In genomic region chr4:14478504-14478903, GRCh38 we compare ENCODE assay signal across 19 cellular contexts.
"Had no signal": no experiment of that assay in that cellular context is flagged by ENCODE, and none has a peak within 500 bp of the region (broad histone marks: within the 10 kb centered on the region; RNA-seq: fewer than 3 reads in every experiment).

No MANE protein-coding gene starts in this region.

- H3K27ac Mint-ChIP-seq: activated B cell treated with CpG ODN at 0.5 μM for 24 hours; activated CD4-positive, alpha-beta T cell treated with anti-CD3 and anti-CD28 coated beads, Interleukin-2, amount 10 ng/mL, durations not matched to agents 24 days and 14 days; activated CD8-positive, alpha-beta memory T cell treated with anti-CD3 and anti-CD28 coated beads, Interleukin-2, amount 10 ng/mL, durations not matched to agents 7 days and 5 days; activated naive CD8-positive, alpha-beta T cell; activated T-cell treated with anti-CD3 and anti-CD28 coated beads, Interleukin-2, amount 50 U/mL, for 24 hours; brain; IgD-negative memory B cell; T-helper 17 cell had no signal

- DNase-seq: activated B cell treated with CpG ODN at 0.5 μM for 24 hours; activated CD4-positive, alpha-beta T cell treated with anti-CD3 and anti-CD28 coated beads for 1 hour; activated CD4-positive, alpha-beta T cell treated with anti-CD3 and anti-CD28 coated beads, Interleukin-2, amount 10 ng/mL, durations not matched to agents 24 days and 14 days; activated CD4-positive, alpha-beta T cell treated with anti-CD3 and anti-CD28 coated beads, Interleukin-2, amount 50 U/mL, for 48 hours; activated CD8-positive, alpha-beta memory T cell treated with anti-CD3 and anti-CD28 coated beads, Interleukin-2, amount 10 ng/mL, durations not matched to agents 7 days and 5 days; activated effector memory CD4-positive, alpha-beta T cell treated with anti-CD3 and anti-CD28 coated beads, Interleukin-2, amount 50 U/mL, for 16 hours; activated naive CD4-positive, alpha-beta T cell treated with Interleukin-2 at 50 U/mL for 16 hours; activated T-cell treated with anti-CD3 and anti-CD28 coated beads, Interleukin-2, amount 50 U/mL, for 24 hours; amygdala; KG1; NCI-H1048; NCI-H1930; NCI-H774; SHP77; T-helper 17 cell; T-helper 9 cell had no signal

- H3K4me3 Mint-ChIP-seq: activated B cell treated with CpG ODN at 0.5 μM for 24 hours; activated CD4-positive, alpha-beta T cell treated with anti-CD3 and anti-CD28 coated beads, Interleukin-2, amount 10 ng/mL, durations not matched to agents 24 days and 14 days; activated CD8-positive, alpha-beta memory T cell treated with anti-CD3 and anti-CD28 coated beads, Interleukin-2, amount 10 ng/mL, durations not matched to agents 7 days and 5 days; activated naive CD8-positive, alpha-beta T cell; activated T-cell treated with anti-CD3 and anti-CD28 coated beads, Interleukin-2, amount 50 U/mL, for 24 hours; brain; IgD-negative memory B cell; T-helper 17 cell had no signal

- H3K36me3 Mint-ChIP-seq: activated CD8-positive, alpha-beta memory T cell treated with anti-CD3 and anti-CD28 coated beads, Interleukin-2, amount 10 ng/mL, durations not matched to agents 7 days and 5 days; activated naive CD8-positive, alpha-beta T cell; brain had no signal

- H3K4me1 Mint-ChIP-seq: activated B cell treated with CpG ODN at 0.5 μM for 24 hours; activated CD4-positive, alpha-beta T cell treated with anti-CD3 and anti-CD28 coated beads, Interleukin-2, amount 10 ng/mL, durations not matched to agents 24 days and 14 days; activated CD8-positive, alpha-beta memory T cell treated with anti-CD3 and anti-CD28 coated beads, Interleukin-2, amount 10 ng/mL, durations not matched to agents 7 days and 5 days; brain; T-helper 17 cell had no signal

- H3K9me3 Mint-ChIP-seq: activated B cell treated with CpG ODN at 0.5 μM for 24 hours had no signal

- H3K27me3 Mint-ChIP-seq: activated B cell treated with CpG ODN at 0.5 μM for 24 hours; activated CD4-positive, alpha-beta T cell treated with anti-CD3 and anti-CD28 coated beads, Interleukin-2, amount 10 ng/mL, durations not matched to agents 24 days and 14 days; activated CD8-positive, alpha-beta memory T cell treated with anti-CD3 and anti-CD28 coated beads, Interleukin-2, amount 10 ng/mL, durations not matched to agents 7 days and 5 days; brain; T-helper 17 cell had no signal
